ENCODE assay signal across 33 cellular contexts in genomic region chr15:23588268-23588667, GRCh38. TPM values are rescaled to one million over a fixed set of nuclear protein-coding genes. Genes with fewer than 3 reads are reported as not detected.
"Had no signal": no experiment of that assay in that cellular context is flagged by ENCODE, and none has a peak within 500 bp of the region (broad histone marks: within the 10 kb centered on the region; RNA-seq: fewer than 3 reads in every experiment).

No MANE protein-coding gene starts in this region.

- H3K27ac Mint-ChIP-seq: naive thymus-derived CD8-positive, alpha-beta T cell; nephron; stimulated activated naive B cell treated with anti-CD40 and anti-IgM and Interleukin-4, amounts not matched to agents 10 μg/mL and 1 μg/mL and 100 μg/mL, for 72 hours had no signal

- H3K4me3 ChIP-seq: heart right ventricle, left lung, lower lobe of right lung, prostate gland, skin epidermis, stomach, testis, thyroid gland, transverse colon, upper lobe of left lung had no signal

- H3K4me1 ChIP-seq: heart right ventricle, left lung, lower lobe of right lung, prostate gland, stomach, testis, thyroid gland, transverse colon, upper lobe of left lung had no signal

- H3K4me1 Mint-ChIP-seq: nephron; neural crest cell; stimulated activated naive B cell treated with anti-CD40 and anti-IgM and Interleukin-4, amounts not matched to agents 10 μg/mL and 1 μg/mL and 100 μg/mL, for 72 hours had no signal

- H3K27me3 ChIP-seq: left lung, stomach, testis, thyroid gland, transverse colon, upper lobe of left lung had no signal

- FAIRE-seq: keratinocyte, urothelium cell line had no signal

- H3K27me3 Mint-ChIP-seq: stimulated activated naive B cell treated with anti-CD40 and anti-IgM and Interleukin-4, amounts not matched to agents 10 μg/mL and 1 μg/mL and 100 μg/mL, for 72 hours had no signal

- H3K9me3 Mint-ChIP-seq: stimulated activated naive B cell treated with anti-CD40 and anti-IgM and Interleukin-4, amounts not matched to agents 10 μg/mL and 1 μg/mL and 100 μg/mL, for 72 hours had no signal

- DNase-seq: heart right ventricle; hippocampal formation; kidney glomerular epithelial cell; left cardiac atrium; left lung; lower lobe of right lung; mammary epithelial cell; mesenchymal stem cell; naive thymus-derived CD8-positive, alpha-beta T cell; nucleus accumbens; retina; stimulated activated CD4-positive, alpha-beta T cell treated with anti-CD3 and anti-CD28 coated beads, Interleukin-12 subunit alpha, Interleukin-12 subunit beta, amount 100 ng/mL, for 4 hours; stimulated activated CD4-positive, alpha-beta T cell treated with anti-CD3 and anti-CD28 coated beads, Interleukin-15, amount 100 ng/mL, for 24 hours; stimulated activated CD4-positive, alpha-beta T cell treated with anti-CD3 and anti-CD28 coated beads, Interleukin-2, amount 100 ng/mL, for 24 hours; stimulated activated CD4-positive, alpha-beta T cell treated with anti-CD3 and anti-CD28 coated beads, Interleukin-4, amount 100 ng/mL, for 1 hour; stimulated activated naive B cell treated with anti-CD40 and anti-IgM and Interleukin-4, amounts not matched to agents 10 μg/mL and 1 μg/mL and 100 μg/mL, for 72 hours; stimulated activated naive CD8-positive, alpha-beta T cell treated with anti-CD3 and anti-CD28 coated beads, Interleukin-15, Interleukin-2, amounts not matched to agents 100 U/mL and 50 U/mL, for 24 hours; stomach; testis; thyroid gland; transverse colon; upper lobe of left lung had no signal

- H3K27ac ChIP-seq: heart right ventricle, left lung, lower lobe of right lung, prostate gland, skin epidermis, stomach, testis, thyroid gland, transverse colon, upper lobe of left lung had no signal

- ATAC-seq: heart right ventricle; left cardiac atrium; left lung; lower lobe of right lung; naive thymus-derived CD8-positive, alpha-beta T cell; right cardiac atrium; sciatic nerve; stimulated activated naive B cell treated with anti-CD40 and anti-IgM and Interleukin-4, amounts not matched to agents 10 μg/mL and 1 μg/mL and 100 μg/mL, for 72 hours; stimulated activated naive CD8-positive, alpha-beta T cell treated with anti-CD3 and anti-CD28 coated beads, Interleukin-15, Interleukin-2, amounts not matched to agents 100 U/mL and 50 U/mL, for 24 hours had no signal

- H3K4me3 Mint-ChIP-seq: naive thymus-derived CD8-positive, alpha-beta T cell; nephron; neural crest cell; stimulated activated naive B cell treated with anti-CD40 and anti-IgM and Interleukin-4, amounts not matched to agents 10 μg/mL and 1 μg/mL and 100 μg/mL, for 72 hours had no signal

- H3K9me3 ChIP-seq: heart right ventricle, left lung, lower lobe of right lung, prostate gland, testis, thyroid gland, transverse colon, upper lobe of left lung had no signal

- H3K36me3 Mint-ChIP-seq: naive thymus-derived CD8-positive, alpha-beta T cell; stimulated activated naive B cell treated with anti-CD40 and anti-IgM and Interleukin-4, amounts not matched to agents 10 μg/mL and 1 μg/mL and 100 μg/mL, for 72 hours had no signal

- H3K36me3 ChIP-seq: heart right ventricle, left lung, lower lobe of right lung, prostate gland, stomach, thyroid gland, transverse colon, upper lobe of left lung had no signal

RNA-seq across cellular contexts. Expression of gene MKRN3, which starts 22.8 kb away (rescaled TPM):
- total RNA-seq: mucosa of gallbladder had no signal
- polyA plus RNA-seq: keratinocyte, liver, mammary epithelial cell had no signal

RNA-seq across cellular contexts. Expression of gene MAGEL2, which starts 59.4 kb away (rescaled TPM):
- total RNA-seq: mammary epithelial cell; naive thymus-derived CD8-positive, alpha-beta T cell; osteoblast had no signal
- polyA plus RNA-seq: keratinocyte; mammary epithelial cell; naive thymus-derived CD8-positive, alpha-beta T cell had no signal
